ENCODE assay signal across 29 cellular contexts in the genomic region with DNA sequence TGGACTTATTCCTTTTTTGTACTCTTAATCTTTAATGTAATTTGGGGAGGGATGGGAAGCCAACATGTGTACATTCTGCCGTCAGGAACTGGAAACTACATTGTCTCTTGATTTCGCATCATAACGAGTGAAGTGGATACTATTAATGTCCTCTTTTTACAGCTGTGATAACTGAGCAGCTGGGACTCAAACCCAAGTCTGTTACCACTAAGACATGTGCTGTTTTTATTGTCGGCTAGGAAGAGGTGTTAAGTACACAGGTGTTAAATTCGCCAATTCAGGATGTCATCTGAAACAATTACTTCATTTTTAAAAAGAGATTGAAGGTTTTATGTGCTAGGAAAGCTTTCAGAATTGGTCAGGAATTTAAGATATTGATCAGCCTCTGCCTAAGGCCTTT. TPM values are rescaled to one million over a fixed set of nuclear protein-coding genes. Genes with fewer than 3 reads are reported as not detected.
A peak's percentile ranks its signal among the peaks of the same experiment; 100 is the strongest.
DNase-seq lines count a peak whose midpoint lies in the region; ATAC-seq and TF ChIP-seq lines count a peak whose summit lies in the region.
"Had no signal": no experiment of that assay in that cellular context is flagged by ENCODE, and none has a peak within 500 bp of the region (broad histone marks: within the 10 kb centered on the region; RNA-seq: fewer than 3 reads in every experiment).

No MANE protein-coding gene starts in this region.

- H3K4me1 Mint-ChIP-seq in activated naive CD8-positive, alpha-beta T cell (ENCODE audit: low read depth): peaks cover 54% of the 10 kb centered on the region
- H3K4me1 Mint-ChIP-seq in activated naive CD8-positive, alpha-beta T cell treated with anti-CD3 and anti-CD28 coated beads for 36 hours: peaks cover 52% of the 10 kb centered on the region
- H3K4me1 Mint-ChIP-seq in central memory CD8-positive, alpha-beta T cell: peaks cover 52% of the 10 kb centered on the region
- peaks cover 38 to 59% (median 52%) of the 10 kb centered on the region in 7 donors for H3K4me1 Mint-ChIP-seq in naive thymus-derived CD4-positive, alpha-beta T cell

- H3K36me3 ChIP-seq in MM.1S (replicated peaks; ENCODE audit: insufficient read depth, low read length): 0 out of 2 replicates have a peak, but pooled peaks cover 10% of the 10 kb centered on the region
- H3K36me3 ChIP-seq in naive thymus-derived CD4-positive, alpha-beta T cell (ENCODE audit: control insufficient read depth in 2 of 3, insufficient read depth in 3 of 3, low read length in 3 of 3): peaks cover 3 to 20% (median 5%) of the 10 kb centered on the region in 3 experiments
- H3K36me3 ChIP-seq: thyroid gland had no signal

- peaks cover 3% of the 10 kb centered on the region; the same call in 1 of the 2 replicates for H3K4me1 ChIP-seq in MM.1S (ENCODE audit: low read length)
- H3K4me1 ChIP-seq in naive thymus-derived CD4-positive, alpha-beta T cell (ENCODE audit: control insufficient read depth in 2 of 2, insufficient read depth in 2 of 2, low read length in 2 of 2): peaks cover 8 to 9% of the 10 kb centered on the region in 2 donors
- H3K4me1 ChIP-seq: adrenal gland had no signal

- H3K27ac Mint-ChIP-seq in activated naive CD8-positive, alpha-beta T cell: peak overlapping the region; percentile 4
- no peak overlapping the region for H3K27ac Mint-ChIP-seq in activated naive CD8-positive, alpha-beta T cell treated with anti-CD3 and anti-CD28 coated beads for 36 hours
- peak overlapping the region; percentile 26 for H3K27ac Mint-ChIP-seq in central memory CD8-positive, alpha-beta T cell (ENCODE audit: low read depth)
- H3K27ac Mint-ChIP-seq in naive thymus-derived CD4-positive, alpha-beta T cell: peak overlapping the region in 3 of 9 donors; percentile 1 to 74 (median 21)
- H3K27ac Mint-ChIP-seq: activated CD4-positive, alpha-beta memory T cell treated with anti-CD3 and anti-CD28 coated beads, Interleukin-2, amount 10 ng/mL, durations not matched to agents 7 days and 5 days; B cell; GM23338; stimulated activated naive CD8-positive, alpha-beta T cell treated with anti-CD3 and anti-CD28 coated beads, Interleukin-15, amount 100 ng/mL, for 72 hours had no signal

- H3K36me3 Mint-ChIP-seq in activated naive CD8-positive, alpha-beta T cell: peaks cover 4% of the 10 kb centered on the region
- H3K36me3 Mint-ChIP-seq in activated naive CD8-positive, alpha-beta T cell treated with anti-CD3 and anti-CD28 coated beads for 36 hours: peaks cover 40% of the 10 kb centered on the region
- H3K36me3 Mint-ChIP-seq in central memory CD8-positive, alpha-beta T cell (ENCODE audit: insufficient read depth): peaks cover 12% of the 10 kb centered on the region
- peaks cover 0 to 24% (median 11%) of the 10 kb centered on the region in 5 donors for H3K36me3 Mint-ChIP-seq in naive thymus-derived CD4-positive, alpha-beta T cell

- no peak overlapping the region for H3K27ac ChIP-seq in MM.1S (ENCODE audit: low read length)
- no peak overlapping the region for H3K27ac ChIP-seq in naive thymus-derived CD4-positive, alpha-beta T cell (ENCODE audit: low read depth, low read length)
- H3K27ac ChIP-seq: adrenal gland, body of pancreas, RWPE1, thyroid gland had no signal

- no peak overlapping the region for H2AFZ ChIP-seq in MM.1S (ENCODE audit: low read length)
- H2AFZ ChIP-seq: GM23338 had no signal

- no peaks in the 10 kb centered on the region for H4K20me1 ChIP-seq in MM.1S (ENCODE audit: insufficient read depth, low read length)

- POLR2A ChIA-PET in naive thymus-derived CD4-positive, alpha-beta T cell (lab: Charles Lee): no interaction called here

- CTCF ChIA-PET in naive thymus-derived CD4-positive, alpha-beta T cell (lab: Charles Lee): no interaction called here

- H3K79me2 ChIP-seq in MM.1S (ENCODE audit: low read length): peaks cover 56% of the 10 kb centered on the region

- H3F3A ChIP-seq in MM.1S (ENCODE audit: insufficient read depth, low read length): 0 out of 2 replicates have a peak, but pooled peaks cover 3% of the 10 kb centered on the region

- no peak overlapping the region for H3K4me3 Mint-ChIP-seq in activated naive CD8-positive, alpha-beta T cell
- H3K4me3 Mint-ChIP-seq in activated naive CD8-positive, alpha-beta T cell treated with anti-CD3 and anti-CD28 coated beads for 36 hours: no peak overlapping the region
- no peak overlapping the region for H3K4me3 Mint-ChIP-seq in central memory CD8-positive, alpha-beta T cell
- H3K4me3 Mint-ChIP-seq in naive thymus-derived CD4-positive, alpha-beta T cell: peak overlapping the region in 3 of 10 donors; percentile 7 to 60 (median 11)
- H3K4me3 Mint-ChIP-seq: activated CD4-positive, alpha-beta memory T cell treated with anti-CD3 and anti-CD28 coated beads, Interleukin-2, amount 10 ng/mL, durations not matched to agents 7 days and 5 days; B cell; GM23338; stimulated activated naive CD8-positive, alpha-beta T cell treated with anti-CD3 and anti-CD28 coated beads, Interleukin-15, amount 100 ng/mL, for 72 hours had no signal

- H3K4me2 ChIP-seq in MM.1S (ENCODE audit: low read depth, low read length): no peak overlapping the region
- H3K4me2 ChIP-seq: GM23338 had no signal

- H3K9me2 ChIP-seq in MM.1S (replicated peaks; ENCODE audit: insufficient read depth, low read length): no peaks in the 10 kb centered on the region

- intact Hi-C loops in naive thymus-derived CD4-positive, alpha-beta T cell (cut with micrococcal nuclease): no loop called here

- no peaks in the 10 kb centered on the region for H3K9me3 ChIP-seq in MM.1S (replicated peaks; ENCODE audit: insufficient read depth, low read length)
- no peaks in the 10 kb centered on the region for H3K9me3 ChIP-seq in naive thymus-derived CD4-positive, alpha-beta T cell (ENCODE audit: control insufficient read depth in 2 of 3, low read length in 3 of 3)
- H3K9me3 ChIP-seq: adrenal gland, body of pancreas, thyroid gland had no signal

- no peak for DNase-seq in activated naive CD8-positive, alpha-beta T cell treated with anti-CD3 and anti-CD28 coated beads for 36 hours
- peak; percentile 27 for DNase-seq in MM.1S
- no peak for DNase-seq in central memory CD8-positive, alpha-beta T cell (ENCODE audit: low spot score in 2 of 2)
- no peak for DNase-seq in NCI-H526 treated with DMSO at 0.1 percent for 48 hours (lab: John Stamatoyannopoulos, UW)
- no peak for DNase-seq in stimulated activated CD4-positive, alpha-beta T cell treated with anti-CD3 and anti-CD28 coated beads, Interleukin-2, amount 100 ng/mL, for 24 hours
- DNase-seq in naive thymus-derived CD4-positive, alpha-beta T cell: no peak
- DNase-seq: activated CD4-positive, alpha-beta memory T cell treated with anti-CD3 and anti-CD28 coated beads, Interleukin-2, amount 10 ng/mL, durations not matched to agents 7 days and 5 days; activated effector memory CD4-positive, alpha-beta T cell treated with anti-CD3 and anti-CD28 coated beads, Interleukin-2, amount 50 U/mL, for 16 hours; adrenal gland; body of pancreas; COR-L47; DMS79; hypothalamus; mesenchymal stem cell; NCI-H1092 treated with DMSO at 0.1 percent for 48 hours; NCI-H187 treated with DMSO at 0.1 percent for 48 hours; NCI-H2227 treated with DMSO at 0.1 percent for 48 hours; NCI-H748 treated with DMSO at 0.1 percent for 48 hours; nucleus accumbens; stimulated activated naive CD8-positive, alpha-beta T cell treated with anti-CD3 and anti-CD28 coated beads, Interleukin-15, amount 100 ng/mL, for 72 hours; thyroid gland had no signal

- no peak overlapping the region for H3K9ac ChIP-seq in MM.1S (ENCODE audit: low read length)

- no peak for TF ChIP-seq CTCF in MM.1S (IDR thresholded peaks at IDR 0.05; ENCODE audit: low read length)

- ATAC-seq in central memory CD8-positive, alpha-beta T cell (replicated peaks; ENCODE audit: extremely low read depth, poor library complexity, severe bottlenecking): no peak
- ATAC-seq in GM21515 (IDR thresholded peaks at IDR 0.05; ENCODE audit: unreplicated experiment): no peak
- ATAC-seq in naive thymus-derived CD4-positive, alpha-beta T cell: no peak
- ATAC-seq: activated CD4-positive, CD25-positive, alpha-beta regulatory T cell treated with anti-CD3 and anti-CD28 coated beads, Interleukin-2, amount 50 U/mL, for 24 hours; body of pancreas; GM23338; HepG2; left lobe of liver; stimulated activated naive CD8-positive, alpha-beta T cell treated with anti-CD3 and anti-CD28 coated beads, Interleukin-15, amount 100 ng/mL, for 72 hours had no signal

- no peaks in the 10 kb centered on the region for H3K27me3 Mint-ChIP-seq in activated naive CD8-positive, alpha-beta T cell
- H3K27me3 Mint-ChIP-seq in activated naive CD8-positive, alpha-beta T cell treated with anti-CD3 and anti-CD28 coated beads for 36 hours: no peaks in the 10 kb centered on the region
- H3K27me3 Mint-ChIP-seq in central memory CD8-positive, alpha-beta T cell: no peaks in the 10 kb centered on the region
- H3K27me3 Mint-ChIP-seq in naive thymus-derived CD4-positive, alpha-beta T cell: no peaks in the 10 kb centered on the region
- H3K27me3 Mint-ChIP-seq: activated CD4-positive, alpha-beta memory T cell treated with anti-CD3 and anti-CD28 coated beads, Interleukin-2, amount 10 ng/mL, durations not matched to agents 7 days and 5 days; B cell; stimulated activated naive CD8-positive, alpha-beta T cell treated with anti-CD3 and anti-CD28 coated beads, Interleukin-15, amount 100 ng/mL, for 72 hours had no signal

- H3K9me3 Mint-ChIP-seq in activated naive CD8-positive, alpha-beta T cell (ENCODE audit: low read depth): no peaks in the 10 kb centered on the region
- H3K9me3 Mint-ChIP-seq in activated naive CD8-positive, alpha-beta T cell treated with anti-CD3 and anti-CD28 coated beads for 36 hours: no peaks in the 10 kb centered on the region
- H3K9me3 Mint-ChIP-seq in central memory CD8-positive, alpha-beta T cell: no peaks in the 10 kb centered on the region
- no peaks in the 10 kb centered on the region for H3K9me3 Mint-ChIP-seq in naive thymus-derived CD4-positive, alpha-beta T cell
- H3K9me3 Mint-ChIP-seq: activated CD4-positive, alpha-beta memory T cell treated with anti-CD3 and anti-CD28 coated beads, Interleukin-2, amount 10 ng/mL, durations not matched to agents 7 days and 5 days; GM23338; stimulated activated naive CD8-positive, alpha-beta T cell treated with anti-CD3 and anti-CD28 coated beads, Interleukin-15, amount 100 ng/mL, for 72 hours had no signal

- no peaks in the 10 kb centered on the region for H3K27me3 ChIP-seq in MM.1S (replicated peaks; ENCODE audit: insufficient read depth, low read length)
- H3K27me3 ChIP-seq in naive thymus-derived CD4-positive, alpha-beta T cell (ENCODE audit: control insufficient read depth in 2 of 2, insufficient read depth in 2 of 2, low read length in 2 of 2): no peaks in the 10 kb centered on the region
- H3K27me3 ChIP-seq: adrenal gland, body of pancreas, thyroid gland had no signal

- H3K4me3 ChIP-seq in MM.1S (ENCODE audit: low read length): no peak overlapping the region
- no peak overlapping the region for H3K4me3 ChIP-seq in naive thymus-derived CD4-positive, alpha-beta T cell (ENCODE audit: low read length)
- H3K4me3 ChIP-seq: adrenal gland, body of pancreas, GM23338, thyroid gland had no signal

RNA-seq across cellular contexts. Expression of a gene that starts 6.9 kb away (rescaled TPM):
- total RNA-seq in activated naive CD8-positive, alpha-beta T cell treated with anti-CD3 and anti-CD28 coated beads for 36 hours: 10 to 100 TPM; 14.2 to 16.1 TPM
- total RNA-seq in naive thymus-derived CD4-positive, alpha-beta T cell: 10 to 100 TPM; 24.9 to 30.5 (median 27.3) TPM
- polyA plus RNA-seq in naive thymus-derived CD4-positive, alpha-beta T cell: 10 to 100 TPM; 25.5 to 32.0 TPM

RNA-seq across cellular contexts. Expression of a gene that starts 57.4 kb away (rescaled TPM):
- total RNA-seq in activated naive CD8-positive, alpha-beta T cell treated with anti-CD3 and anti-CD28 coated beads for 36 hours: 10 to 100 TPM; 61.0 to 61.8 TPM
- 10 to 100 TPM; 32.5 to 56.0 (median 51.5) TPM for total RNA-seq in naive thymus-derived CD4-positive, alpha-beta T cell
- polyA plus RNA-seq in naive thymus-derived CD4-positive, alpha-beta T cell: 10 to 100 TPM; 56.2 to 58.4 TPM
